8 cellular contexts compared by ENCODE assay signal in the genomic region with DNA sequence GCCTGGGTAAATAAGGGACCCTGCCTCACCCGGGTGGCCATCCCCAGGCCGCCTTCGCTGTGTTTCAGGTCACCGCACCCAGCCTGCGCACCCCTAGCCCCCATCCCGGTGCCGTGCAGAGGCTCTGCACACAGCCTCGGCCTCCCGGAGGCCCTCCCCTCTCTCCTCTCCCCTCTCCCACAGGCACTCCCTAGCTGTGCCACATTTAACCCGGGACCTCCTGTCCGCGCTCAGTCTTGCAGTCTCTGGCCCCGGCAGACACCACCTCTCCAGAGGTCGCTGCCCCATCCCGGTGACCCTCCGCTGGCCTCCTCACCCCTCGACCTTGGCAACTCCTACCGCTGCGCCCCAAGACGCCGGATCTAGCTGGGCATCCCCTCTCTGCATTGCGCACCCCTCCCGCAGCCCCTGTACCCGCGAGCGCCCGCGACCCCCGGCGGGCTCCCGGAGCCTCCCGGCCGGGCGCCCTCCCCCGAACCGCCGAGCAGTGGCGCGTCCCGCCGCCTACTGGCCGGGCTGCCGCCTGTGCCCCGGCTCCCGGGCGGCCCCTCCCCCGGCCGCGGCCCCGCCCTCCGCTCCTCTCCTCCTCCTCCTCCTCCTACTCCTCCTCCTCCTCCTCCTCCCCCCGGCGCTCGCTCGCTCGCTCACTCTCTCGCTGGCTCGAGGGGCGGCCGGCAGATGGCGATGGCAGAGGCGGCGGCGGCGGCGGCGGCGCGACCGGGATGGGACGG. TPM values are rescaled to one million over a fixed set of nuclear protein-coding genes. Genes with fewer than 3 reads are reported as not detected.
A peak's percentile ranks its signal among the peaks of the same experiment; 100 is the strongest.
DNase-seq lines count a peak whose midpoint lies in the region; ATAC-seq and FAIRE-seq lines count a peak whose summit lies in the region.

A gene (plus strand): TSS at position 647 of the 731 bp plus-strand sequence.

- ATAC-seq in HG02852 (IDR thresholded peaks at IDR 0.05; ENCODE audit: unreplicated experiment) = peak; percentile 50

- H3K27ac Mint-ChIP-seq in activated T-helper 1 cell treated with anti-CD3 and anti-CD28 coated beads, Interleukin-12 subunit alpha, Interleukin-12 subunit beta, Interleukin-2, Interleukin-4 antibody, amounts not matched to agents 30 ng/mL and 10 ng/mL and 1 ng/mL, durations not matched to agents 14 hours and 24 hours and 36 hours = no peak within 1 kb of the TSS

- no peak for FAIRE-seq in frontal cortex (lab: Jason Lieb, UNC)

- intact Hi-C loops in activated T-helper 1 cell treated with anti-CD3 and anti-CD28 coated beads, Interleukin-12 subunit alpha, Interleukin-12 subunit beta, Interleukin-2, Interleukin-4 antibody, amounts not matched to agents 30 ng/mL and 10 ng/mL and 1 ng/mL, durations not matched to agents 14 hours and 24 hours and 36 hours (cut with micrococcal nuclease) = loop anchor here (10.0 kb wide), 1 partner anchor 159 kb away; no protein-coding TSS in a partner anchor

- peaks cover 50% of the 10 kb centered on the region for H3K27me3 Mint-ChIP-seq in activated T-helper 1 cell treated with anti-CD3 and anti-CD28 coated beads, Interleukin-12 subunit alpha, Interleukin-12 subunit beta, Interleukin-2, Interleukin-4 antibody, amounts not matched to agents 30 ng/mL and 10 ng/mL and 1 ng/mL, durations not matched to agents 14 hours and 24 hours and 36 hours (ENCODE audit: insufficient read depth)

- H3K9me3 Mint-ChIP-seq in activated T-helper 1 cell treated with anti-CD3 and anti-CD28 coated beads, Interleukin-12 subunit alpha, Interleukin-12 subunit beta, Interleukin-2, Interleukin-4 antibody, amounts not matched to agents 30 ng/mL and 10 ng/mL and 1 ng/mL, durations not matched to agents 14 hours and 24 hours and 36 hours = no peaks in the 10 kb centered on the region

- no peak within 1 kb of the TSS for H3K4me3 Mint-ChIP-seq in activated T-helper 1 cell treated with anti-CD3 and anti-CD28 coated beads, Interleukin-12 subunit alpha, Interleukin-12 subunit beta, Interleukin-2, Interleukin-4 antibody, amounts not matched to agents 30 ng/mL and 10 ng/mL and 1 ng/mL, durations not matched to agents 14 hours and 24 hours and 36 hours

- peaks cover 6% of the 10 kb centered on the region for H3K4me1 Mint-ChIP-seq in activated T-helper 1 cell treated with anti-CD3 and anti-CD28 coated beads, Interleukin-12 subunit alpha, Interleukin-12 subunit beta, Interleukin-2, Interleukin-4 antibody, amounts not matched to agents 30 ng/mL and 10 ng/mL and 1 ng/mL, durations not matched to agents 14 hours and 24 hours and 36 hours (ENCODE audit: low read depth)

- H3K36me3 Mint-ChIP-seq in activated T-helper 1 cell treated with anti-CD3 and anti-CD28 coated beads, Interleukin-12 subunit alpha, Interleukin-12 subunit beta, Interleukin-2, Interleukin-4 antibody, amounts not matched to agents 30 ng/mL and 10 ng/mL and 1 ng/mL, durations not matched to agents 14 hours and 24 hours and 36 hours (ENCODE audit: low read depth) = no peaks in the 10 kb centered on the region

- DNase-seq in NCI-H1092 treated with DMSO at 0.1 percent for 48 hours (lab: John Stamatoyannopoulos, UW) = peak; percentile 28
- no peak for DNase-seq in NCI-H1092 (lab: John Stamatoyannopoulos, UW)
- DNase-seq in NCI-H510A (lab: John Stamatoyannopoulos, UW) = peak; percentile 77
- peak; percentile 38 for DNase-seq in activated T-helper 1 cell treated with anti-CD3 and anti-CD28 coated beads, Interleukin-12 subunit alpha, Interleukin-12 subunit beta, Interleukin-2, Interleukin-4 antibody, amounts not matched to agents 30 ng/mL and 10 ng/mL and 1 ng/mL, durations not matched to agents 14 hours and 24 hours and 36 hours (ENCODE audit: low spot score)
- peak; percentile 82 to 83 for DNase-seq in frontal cortex (ENCODE audit: low spot score in 2 of 2)
- peak in 54 of 56 donors; percentile 10 to 88 (median 72) for DNase-seq in nucleus accumbens (lab: John Stamatoyannopoulos, UW)
- no peak for DNase-seq in activated gamma-delta T cell (lab: John Stamatoyannopoulos, UW)

RNA-seq across cellular contexts. Expression of the gene that starts here (rescaled TPM):
- not detected in 2 replicates for total RNA-seq in activated T-helper 1 cell treated with anti-CD3 and anti-CD28 coated beads, Interleukin-12 subunit alpha, Interleukin-12 subunit beta, Interleukin-2, Interleukin-4 antibody, amounts not matched to agents 30 ng/mL and 10 ng/mL and 1 ng/mL, durations not matched to agents 14 hours and 24 hours and 36 hours
- 44.8 TPM for total RNA-seq in frontal cortex

Comparison
In these comparisons a context has a peak if more than half of its experiments do, and no peak if none do; other contexts are left out.
1. RNA of the gene that starts here (total RNA-seq): 44.8 TPM in frontal cortex (single experiment); not detected in activated T-helper 1 cell treated with anti-CD3 and anti-CD28 coated beads, Interleukin-12 subunit alpha, Interleukin-12 subunit beta, Interleukin-2, Interleukin-4 antibody, amounts not matched to agents 30 ng/mL and 10 ng/mL and 1 ng/mL, durations not matched to agents 14 hours and 24 hours and 36 hours; every median in the first group is over 10 times any median in the second.
2. DNase-seq: peak in NCI-H1092 treated with DMSO at 0.1 percent for 48 hours (single experiment), NCI-H510A (single experiment), frontal cortex (2 of 2) and nucleus accumbens (54 of 56); none in NCI-H1092 (single experiment) and activated gamma-delta T cell (single experiment).
3. Peak in DNase-seq in activated T-helper 1 cell treated with anti-CD3 and anti-CD28 coated beads, Interleukin-12 subunit alpha, Interleukin-12 subunit beta, Interleukin-2, Interleukin-4 antibody, amounts not matched to agents 30 ng/mL and 10 ng/mL and 1 ng/mL, durations not matched to agents 14 hours and 24 hours and 36 hours; RNA of the gene not detected or under 1 TPM.